In the genomic region with DNA sequence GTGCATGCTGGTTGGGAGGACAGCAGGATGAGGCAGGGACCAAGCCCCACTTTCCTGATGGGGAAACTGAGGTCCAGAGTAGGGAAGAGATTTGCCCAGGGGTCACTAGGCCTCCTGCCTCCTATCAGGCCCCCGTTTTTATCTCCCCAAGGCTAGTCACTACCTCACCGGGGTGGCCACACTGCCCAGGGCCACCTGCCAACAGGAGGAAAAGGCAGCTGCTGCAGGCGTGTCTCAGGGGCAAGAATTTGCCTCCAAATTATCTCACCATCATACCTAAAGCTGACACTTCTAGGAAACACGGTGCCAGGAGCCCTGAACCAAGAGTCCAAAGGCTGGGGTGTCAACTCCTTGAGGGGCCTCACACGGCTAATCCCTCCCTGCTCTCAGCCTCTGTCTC, we compare ENCODE assay signal across 10 cellular contexts. TPM values are rescaled to one million over a fixed set of nuclear protein-coding genes. Genes with fewer than 3 reads are reported as not detected.
A peak's percentile ranks its signal among the peaks of the same experiment; 100 is the strongest.
DNase-seq lines count a peak whose midpoint lies in the region; ATAC-seq and TF ChIP-seq lines count a peak whose summit lies in the region.
"Had no signal": no experiment of that assay in that cellular context is flagged by ENCODE, and none has a peak within 500 bp of the region (broad histone marks: within the 10 kb centered on the region; RNA-seq: fewer than 3 reads in every experiment).

No MANE protein-coding gene starts in this region.

- H3K27me3 ChIP-seq in DND-41 (ENCODE audit: insufficient read depth, low read length, poor library complexity) (no peaks in the 10 kb centered on the region), HCT116 (ENCODE audit: insufficient read depth, low read length) (no peaks in the 10 kb centered on the region), hepatocyte (no peaks in the 10 kb centered on the region), mucosa of rectum (ENCODE audit: control insufficient read depth in 2 of 2, insufficient read depth in 2 of 2, low read length in 2 of 2) (no peaks in the 10 kb centered on the region), breast epithelium (no peaks in the 10 kb centered on the region)
- H3K27me3 ChIP-seq: SJSA1 had no signal

- TF ChIP-seq CTCF in DND-41 (IDR thresholded peaks at IDR 0.05; ENCODE audit: borderline replicate concordance, extremely low read depth, low read length, poor library complexity, severe bottlenecking), result no peak
- no peak for TF ChIP-seq CTCF in HCT116 (IDR thresholded peaks at IDR 0.05 in 2 of 3, conservative IDR thresholded peaks at IDR 0.05 in 1 of 3; ENCODE audit: borderline replicate concordance in 1 of 3, insufficient read depth in 1 of 3, low read depth in 2 of 3, low read length in 2 of 3)
- TF ChIP-seq CTCF in hepatocyte (IDR thresholded peaks at IDR 0.05; ENCODE audit: poor library complexity), result no peak
- no peak for TF ChIP-seq CTCF in breast epithelium (IDR thresholded peaks at IDR 0.05)

- H3K79me2 ChIP-seq in DND-41 (ENCODE audit: insufficient read depth, low read length), result no peaks in the 10 kb centered on the region
- no peaks in the 10 kb centered on the region for H3K79me2 ChIP-seq in HCT116 (ENCODE audit: insufficient read depth, low read length)
- no peaks in the 10 kb centered on the region for H3K79me2 ChIP-seq in hepatocyte

- no peaks in the 10 kb centered on the region for H4K20me1 ChIP-seq in DND-41 (ENCODE audit: insufficient read depth, low read length)
- H4K20me1 ChIP-seq in HCT116 (ENCODE audit: insufficient read depth), result no peaks in the 10 kb centered on the region
- no peaks in the 10 kb centered on the region for H4K20me1 ChIP-seq in hepatocyte (ENCODE audit: insufficient read depth, poor library complexity, severe bottlenecking)

- RAD21 ChIA-PET in HCT116 (lab: Charles Lee; ENCODE audit: low non-redundant PET in 1 of 2, low total read pairs in 2 of 2, uncharacterized antibody in 2 of 2, unreplicated experiment in 2 of 2), result no interaction called here

- POLR2A ChIA-PET in HCT116 (lab: Charles Lee), result no interaction called here

- H3K9me2 ChIP-seq in HCT116 (ENCODE audit: insufficient read depth), result no peaks in the 10 kb centered on the region
- H3K9me2 ChIP-seq in hepatocyte (replicated peaks; ENCODE audit: insufficient read depth), result no peaks in the 10 kb centered on the region

- H3K4me1 ChIP-seq in DND-41 (ENCODE audit: insufficient read depth, low read length), result no peaks in the 10 kb centered on the region
- H3K4me1 ChIP-seq in HCT116 (ENCODE audit: control insufficient read depth in 1 of 2, insufficient read depth in 2 of 2, low read length in 2 of 2), result peaks cover 0 to 14% of the 10 kb centered on the region in 2 experiments; a peak in 3 of 4 replicates
- no peaks in the 10 kb centered on the region for H3K4me1 ChIP-seq in hepatocyte (ENCODE audit: insufficient read depth)
- peaks cover 27 to 35% of the 10 kb centered on the region in 2 donors for H3K4me1 ChIP-seq in mucosa of rectum (ENCODE audit: control insufficient read depth in 2 of 2, insufficient read depth in 2 of 2, low read length in 2 of 2)
- H3K4me1 ChIP-seq in breast epithelium, result no peaks in the 10 kb centered on the region
- H3K4me1 ChIP-seq: SJSA1 had no signal

- intact Hi-C loops in HCT116 (cut with micrococcal nuclease), result loop anchor here (1.0 to 10.0 kb wide), 4 partner anchors 60 to 455 kb away; no protein-coding TSS in a partner anchor
- intact Hi-C loops in breast epithelium (cut with DNase I; ENCODE audit: low total_unique reads), result no loop called here

- CTCF ChIA-PET in HCT116 (lab: Charles Lee), result interaction anchor here (0.8 to 4.0 kb wide), 10 partner anchors 8 to 432 kb away, joined by 3 to 31 read pairs (median 4); a partner anchor contains a TSS

- WGBS in hepatocyte (ENCODE audit: low lambda C conversion rate, missing lambda C conversion rate), result 77% methylated on average over 5 of the region's 5 CpGs

- H2AFZ ChIP-seq in DND-41 (ENCODE audit: low read depth, low read length) (no peak overlapping the region), HCT116 (ENCODE audit: low read depth, low read length, poor library complexity, severe bottlenecking) (peak overlapping the region; percentile 63), hepatocyte (no peak overlapping the region)

- no peak overlapping the region for H3K27ac ChIP-seq in DND-41 (ENCODE audit: low read length)
- no peak overlapping the region for H3K27ac ChIP-seq in HCT116 (ENCODE audit: low read depth, low read length)
- H3K27ac ChIP-seq in hepatocyte, result peak overlapping the region; percentile 10
- H3K27ac ChIP-seq in mucosa of rectum (ENCODE audit: low read depth in 2 of 2, low read length in 2 of 2), result peak overlapping the region; percentile 33 to 37
- no peak overlapping the region for H3K27ac ChIP-seq in breast epithelium
- H3K27ac ChIP-seq: HL-60, SJSA1 had no signal

- H3K4me2 ChIP-seq in DND-41 (ENCODE audit: insufficient read depth, low read length) (no peak overlapping the region), HCT116 (ENCODE audit: low read length) (no peak overlapping the region), hepatocyte (no peak overlapping the region)

- no peak for TF ChIP-seq POLR2A in HCT116 (IDR thresholded peaks at IDR 0.05; ENCODE audit: borderline replicate concordance, extremely low read depth, insufficient read depth, insufficient read length)
- no peak for TF ChIP-seq POLR2A in breast epithelium (IDR thresholded peaks at IDR 0.05)

- H3K36me3 ChIP-seq in DND-41 (ENCODE audit: insufficient read depth, low read length), result no peaks in the 10 kb centered on the region
- no peaks in the 10 kb centered on the region for H3K36me3 ChIP-seq in HCT116 (ENCODE audit: control insufficient read depth in 1 of 2, insufficient read depth in 2 of 2, low read length in 2 of 2)
- no peaks in the 10 kb centered on the region for H3K36me3 ChIP-seq in hepatocyte (replicated peaks; ENCODE audit: insufficient read depth, low read depth)
- no peaks in the 10 kb centered on the region for H3K36me3 ChIP-seq in mucosa of rectum (ENCODE audit: control insufficient read depth in 2 of 2, insufficient read depth in 2 of 2, low read length in 2 of 2)
- no peaks in the 10 kb centered on the region for H3K36me3 ChIP-seq in breast epithelium
- H3K36me3 ChIP-seq: SJSA1 had no signal

- ATAC-seq in DND-41 (ENCODE audit: insufficient read depth, low read depth) (0 out of 3 replicates have a peak, but pooled peaks have one; percentile 3), HCT116 (no peak), HG03095 (IDR thresholded peaks at IDR 0.05; ENCODE audit: unreplicated experiment) (no peak)

- DNase-seq in DND-41, result no peak
- DNase-seq in HCT116 (ENCODE audit: low read depth, low spot score), result no peak
- no peak for DNase-seq in hepatocyte (ENCODE audit: low spot score)
- DNase-seq in NCI-H128 (lab: John Stamatoyannopoulos, UW; ENCODE audit: unreplicated experiment), result no peak
- DNase-seq in breast epithelium (ENCODE audit: low spot score in 2 of 2), result no peak

- H3K4me3 ChIP-seq in DND-41 (ENCODE audit: low read depth in 1 of 2, low read length in 2 of 2), result no peak overlapping the region
- H3K4me3 ChIP-seq in HCT116 (replicated peaks in 1 of 2; ENCODE audit: low read depth in 1 of 2, low read length in 2 of 2), result no peak overlapping the region
- H3K4me3 ChIP-seq in hepatocyte, result no peak overlapping the region
- no peak overlapping the region for H3K4me3 ChIP-seq in mucosa of rectum (ENCODE audit: low read length in 2 of 2)
- H3K4me3 ChIP-seq in breast epithelium, result no peak overlapping the region
- H3K4me3 ChIP-seq: SJSA1 had no signal

- BruUV-seq in HCT116 (replicated peaks; lab: Mats Ljungman, UMichigan), result no TSS peak

- H3K9me3 ChIP-seq in DND-41 (ENCODE audit: insufficient read depth, low read length, severe bottlenecking), result no peaks in the 10 kb centered on the region
- no peaks in the 10 kb centered on the region for H3K9me3 ChIP-seq in HCT116 (ENCODE audit: control insufficient read depth in 1 of 2, insufficient read depth in 1 of 2, low read depth in 1 of 2, low read length in 2 of 2)
- no peaks in the 10 kb centered on the region for H3K9me3 ChIP-seq in hepatocyte (ENCODE audit: low read depth)
- no peaks in the 10 kb centered on the region for H3K9me3 ChIP-seq in mucosa of rectum (ENCODE audit: control insufficient read depth in 2 of 2, low read length in 2 of 2)
- H3K9me3 ChIP-seq in breast epithelium, result no peaks in the 10 kb centered on the region
- H3K9me3 ChIP-seq: SJSA1 had no signal

- no peak overlapping the region for H3K9ac ChIP-seq in DND-41 (ENCODE audit: low read depth, low read length)
- no peak overlapping the region for H3K9ac ChIP-seq in HCT116 (ENCODE audit: low read length)
- H3K9ac ChIP-seq in mucosa of rectum (ENCODE audit: low read depth in 1 of 2, low read length in 2 of 2), result no peak overlapping the region

- TF ChIP-seq RAD21 in HCT116 (IDR thresholded peaks at IDR 0.05; ENCODE audit: low read depth), result no peak

TF ChIP-seq in HCT116, 20 proteins besides CTCF, POLR2A, EP300 and RAD21 (continues in another document):
- no peak for TF ChIP-seq JUND (IDR thresholded peaks at IDR 0.05)
- TF ChIP-seq, protein P1, sequence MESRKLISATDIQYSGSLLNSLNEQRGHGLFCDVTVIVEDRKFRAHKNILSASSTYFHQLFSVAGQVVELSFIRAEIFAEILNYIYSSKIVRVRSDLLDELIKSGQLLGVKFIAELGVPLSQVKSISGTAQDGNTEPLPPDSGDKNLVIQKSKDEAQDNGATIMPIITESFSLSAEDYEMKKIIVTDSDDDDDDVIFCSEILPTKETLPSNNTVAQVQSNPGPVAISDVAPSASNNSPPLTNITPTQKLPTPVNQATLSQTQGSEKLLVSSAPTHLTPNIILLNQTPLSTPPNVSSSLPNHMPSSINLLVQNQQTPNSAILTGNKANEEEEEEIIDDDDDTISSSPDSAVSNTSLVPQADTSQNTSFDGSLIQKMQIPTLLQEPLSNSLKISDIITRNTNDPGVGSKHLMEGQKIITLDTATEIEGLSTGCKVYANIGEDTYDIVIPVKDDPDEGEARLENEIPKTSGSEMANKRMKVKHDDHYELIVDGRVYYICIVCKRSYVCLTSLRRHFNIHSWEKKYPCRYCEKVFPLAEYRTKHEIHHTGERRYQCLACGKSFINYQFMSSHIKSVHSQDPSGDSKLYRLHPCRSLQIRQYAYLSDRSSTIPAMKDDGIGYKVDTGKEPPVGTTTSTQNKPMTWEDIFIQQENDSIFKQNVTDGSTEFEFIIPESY (IDR thresholded peaks at IDR 0.05; ENCODE audit: extremely low read depth, insufficient replicate concordance, low read length), result no peak
- TF ChIP-seq CBX3 (IDR thresholded peaks at IDR 0.05; ENCODE audit: low read depth), result no peak
- no peak for TF ChIP-seq EGR1 (IDR thresholded peaks at IDR 0.05; ENCODE audit: low read depth)
- no peak for TF ChIP-seq ZNF274 (IDR thresholded peaks at IDR 0.05; ENCODE audit: low read depth, low read length)
- TF ChIP-seq FOSL1 (IDR thresholded peaks at IDR 0.05; ENCODE audit: low read depth), result no peak
- no peak for TF ChIP-seq EZH2 (IDR thresholded peaks at IDR 0.05)
- TF ChIP-seq SRF (IDR thresholded peaks at IDR 0.05; ENCODE audit: low read depth), result no peak
- TF ChIP-seq ZFX (IDR thresholded peaks at IDR 0.05), result no peak

RNA-seq across cellular contexts. Expression of a gene that starts 59.7 kb away (rescaled TPM):
- total RNA-seq in HCT116 (2021; ENCODE audit: unreplicated experiment) (1.8 TPM), hepatocyte (6.4 and 9.8 TPM in 2 replicates), breast epithelium (10 to 100 TPM in 1 of 3 donors, 1 to 10 TPM in 2; 4.3 to 23.5 (median 4.5) TPM)
- polyA plus RNA-seq in HCT116 (2012), result 2.1 and 2.8 TPM in 2 replicates
- 10.1 and 12.6 TPM in 2 replicates for polyA plus RNA-seq in hepatocyte
- total RNA-seq: A673, SJSA1 had no signal

Comparison
In these comparisons a context has a peak if more than half of its experiments do, and no peak if none do; other contexts are left out.
1. H3K27ac ChIP-seq: peak in hepatocyte (single experiment) and mucosa of rectum (2 of 2); none in DND-41 (single experiment), HCT116 (single experiment) and breast epithelium (0 of 2).